Comparison of ENCODE assay signal across 1 cellular context in the genomic region with DNA sequence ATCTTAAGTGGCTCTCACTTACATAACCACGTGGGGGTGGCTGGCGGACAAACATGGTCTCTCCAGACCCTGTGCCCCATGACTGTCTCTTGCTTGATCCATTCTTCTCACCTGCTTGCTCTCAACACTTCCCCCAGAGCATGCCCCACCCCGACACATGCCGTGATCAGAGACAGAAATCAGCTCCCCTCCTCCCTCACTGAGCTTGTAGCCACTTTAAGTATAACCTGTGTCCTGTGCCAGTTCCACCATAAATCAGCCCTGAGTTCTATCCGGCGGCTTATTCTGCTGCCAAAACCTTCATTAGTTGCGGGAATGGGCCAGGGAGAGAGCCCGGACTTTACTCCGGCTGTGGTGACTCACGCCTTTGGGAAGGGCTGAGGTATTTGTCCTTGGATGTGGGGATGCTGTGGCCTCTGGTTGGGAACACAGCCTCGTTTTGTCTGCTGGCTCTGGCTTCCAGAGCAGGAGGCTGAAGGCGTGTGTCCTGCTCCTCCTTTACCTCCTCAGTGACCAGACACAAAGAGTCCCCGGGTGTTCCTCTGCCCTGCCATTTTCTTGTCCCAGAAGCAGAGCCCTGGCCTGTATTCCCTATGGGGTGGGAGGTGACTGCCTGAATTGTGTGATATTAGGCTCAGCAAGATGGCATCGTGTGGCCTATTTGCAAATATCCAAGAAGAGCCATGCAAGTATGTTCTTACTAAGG.
TF ChIP-seq lines count a peak whose summit lies in the region.

No MANE protein-coding gene starts in this region.

TF ChIP-seq in HepG2, 621 proteins besides CTCF, POLR2A, EP300 and RAD21 (continued from another document and continues in another):
- TF ChIP-seq, protein P1, sequence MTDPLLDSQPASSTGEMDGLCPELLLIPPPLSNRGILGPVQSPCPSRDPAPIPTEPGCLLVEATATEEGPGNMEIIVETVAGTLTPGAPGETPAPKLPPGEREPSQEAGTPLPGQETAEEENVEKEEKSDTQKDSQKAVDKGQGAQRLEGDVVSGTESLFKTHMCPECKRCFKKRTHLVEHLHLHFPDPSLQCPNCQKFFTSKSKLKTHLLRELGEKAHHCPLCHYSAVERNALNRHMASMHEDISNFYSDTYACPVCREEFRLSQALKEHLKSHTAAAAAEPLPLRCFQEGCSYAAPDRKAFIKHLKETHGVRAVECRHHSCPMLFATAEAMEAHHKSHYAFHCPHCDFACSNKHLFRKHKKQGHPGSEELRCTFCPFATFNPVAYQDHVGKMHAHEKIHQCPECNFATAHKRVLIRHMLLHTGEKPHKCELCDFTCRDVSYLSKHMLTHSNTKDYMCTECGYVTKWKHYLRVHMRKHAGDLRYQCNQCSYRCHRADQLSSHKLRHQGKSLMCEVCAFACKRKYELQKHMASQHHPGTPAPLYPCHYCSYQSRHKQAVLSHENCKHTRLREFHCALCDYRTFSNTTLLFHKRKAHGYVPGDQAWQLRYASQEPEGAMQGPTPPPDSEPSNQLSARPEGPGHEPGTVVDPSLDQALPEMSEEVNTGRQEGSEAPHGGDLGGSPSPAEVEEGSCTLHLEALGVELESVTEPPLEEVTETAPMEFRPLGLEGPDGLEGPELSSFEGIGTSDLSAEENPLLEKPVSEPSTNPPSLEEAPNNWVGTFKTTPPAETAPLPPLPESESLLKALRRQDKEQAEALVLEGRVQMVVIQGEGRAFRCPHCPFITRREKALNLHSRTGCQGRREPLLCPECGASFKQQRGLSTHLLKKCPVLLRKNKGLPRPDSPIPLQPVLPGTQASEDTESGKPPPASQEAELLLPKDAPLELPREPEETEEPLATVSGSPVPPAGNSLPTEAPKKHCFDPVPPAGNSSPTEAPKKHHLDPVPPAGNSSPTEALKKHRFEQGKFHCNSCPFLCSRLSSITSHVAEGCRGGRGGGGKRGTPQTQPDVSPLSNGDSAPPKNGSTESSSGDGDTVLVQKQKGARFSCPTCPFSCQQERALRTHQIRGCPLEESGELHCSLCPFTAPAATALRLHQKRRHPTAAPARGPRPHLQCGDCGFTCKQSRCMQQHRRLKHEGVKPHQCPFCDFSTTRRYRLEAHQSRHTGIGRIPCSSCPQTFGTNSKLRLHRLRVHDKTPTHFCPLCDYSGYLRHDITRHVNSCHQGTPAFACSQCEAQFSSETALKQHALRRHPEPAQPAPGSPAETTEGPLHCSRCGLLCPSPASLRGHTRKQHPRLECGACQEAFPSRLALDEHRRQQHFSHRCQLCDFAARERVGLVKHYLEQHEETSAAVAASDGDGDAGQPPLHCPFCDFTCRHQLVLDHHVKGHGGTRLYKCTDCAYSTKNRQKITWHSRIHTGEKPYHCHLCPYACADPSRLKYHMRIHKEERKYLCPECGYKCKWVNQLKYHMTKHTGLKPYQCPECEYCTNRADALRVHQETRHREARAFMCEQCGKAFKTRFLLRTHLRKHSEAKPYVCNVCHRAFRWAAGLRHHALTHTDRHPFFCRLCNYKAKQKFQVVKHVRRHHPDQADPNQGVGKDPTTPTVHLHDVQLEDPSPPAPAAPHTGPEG (CRISPR knock-in tag; IDR thresholded peaks at IDR 0.05) = peak; percentile 68; the same call in 1 of the 2 replicates
- no peak for TF ChIP-seq ZNF296 (CRISPR knock-in tag; conservative IDR thresholded peaks at IDR 0.05)
- TF ChIP-seq, protein P2, sequence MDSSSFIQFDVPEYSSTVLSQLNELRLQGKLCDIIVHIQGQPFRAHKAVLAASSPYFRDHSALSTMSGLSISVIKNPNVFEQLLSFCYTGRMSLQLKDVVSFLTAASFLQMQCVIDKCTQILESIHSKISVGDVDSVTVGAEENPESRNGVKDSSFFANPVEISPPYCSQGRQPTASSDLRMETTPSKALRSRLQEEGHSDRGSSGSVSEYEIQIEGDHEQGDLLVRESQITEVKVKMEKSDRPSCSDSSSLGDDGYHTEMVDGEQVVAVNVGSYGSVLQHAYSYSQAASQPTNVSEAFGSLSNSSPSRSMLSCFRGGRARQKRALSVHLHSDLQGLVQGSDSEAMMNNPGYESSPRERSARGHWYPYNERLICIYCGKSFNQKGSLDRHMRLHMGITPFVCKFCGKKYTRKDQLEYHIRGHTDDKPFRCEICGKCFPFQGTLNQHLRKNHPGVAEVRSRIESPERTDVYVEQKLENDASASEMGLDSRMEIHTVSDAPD (CRISPR knock-in tag; IDR thresholded peaks at IDR 0.05) = peak; percentile 98
- TF ChIP-seq ZNF678 (CRISPR knock-in tag; IDR thresholded peaks at IDR 0.05) = no peak
- TF ChIP-seq, protein P3, sequence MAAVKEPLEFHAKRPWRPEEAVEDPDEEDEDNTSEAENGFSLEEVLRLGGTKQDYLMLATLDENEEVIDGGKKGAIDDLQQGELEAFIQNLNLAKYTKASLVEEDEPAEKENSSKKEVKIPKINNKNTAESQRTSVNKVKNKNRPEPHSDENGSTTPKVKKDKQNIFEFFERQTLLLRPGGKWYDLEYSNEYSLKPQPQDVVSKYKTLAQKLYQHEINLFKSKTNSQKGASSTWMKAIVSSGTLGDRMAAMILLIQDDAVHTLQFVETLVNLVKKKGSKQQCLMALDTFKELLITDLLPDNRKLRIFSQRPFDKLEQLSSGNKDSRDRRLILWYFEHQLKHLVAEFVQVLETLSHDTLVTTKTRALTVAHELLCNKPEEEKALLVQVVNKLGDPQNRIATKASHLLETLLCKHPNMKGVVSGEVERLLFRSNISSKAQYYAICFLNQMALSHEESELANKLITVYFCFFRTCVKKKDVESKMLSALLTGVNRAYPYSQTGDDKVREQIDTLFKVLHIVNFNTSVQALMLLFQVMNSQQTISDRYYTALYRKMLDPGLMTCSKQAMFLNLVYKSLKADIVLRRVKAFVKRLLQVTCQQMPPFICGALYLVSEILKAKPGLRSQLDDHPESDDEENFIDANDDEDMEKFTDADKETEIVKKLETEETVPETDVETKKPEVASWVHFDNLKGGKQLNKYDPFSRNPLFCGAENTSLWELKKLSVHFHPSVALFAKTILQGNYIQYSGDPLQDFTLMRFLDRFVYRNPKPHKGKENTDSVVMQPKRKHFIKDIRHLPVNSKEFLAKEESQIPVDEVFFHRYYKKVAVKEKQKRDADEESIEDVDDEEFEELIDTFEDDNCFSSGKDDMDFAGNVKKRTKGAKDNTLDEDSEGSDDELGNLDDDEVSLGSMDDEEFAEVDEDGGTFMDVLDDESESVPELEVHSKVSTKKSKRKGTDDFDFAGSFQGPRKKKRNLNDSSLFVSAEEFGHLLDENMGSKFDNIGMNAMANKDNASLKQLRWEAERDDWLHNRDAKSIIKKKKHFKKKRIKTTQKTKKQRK (IDR thresholded peaks at IDR 0.05; ENCODE audit: low read length) = no peak
- no peak for TF ChIP-seq SETDB1 (CRISPR knock-in tag; IDR thresholded peaks at IDR 0.05; ENCODE audit: borderline replicate concordance)
- 0 out of 2 replicates have a peak, but pooled peaks have one; percentile 44 for TF ChIP-seq ZNF124 (CRISPR knock-in tag; IDR thresholded peaks at IDR 0.05)
- peak; percentile 72; the same call in 1 of the 2 replicates for TF ChIP-seq ZSCAN21 (CRISPR knock-in tag; IDR thresholded peaks at IDR 0.05; ENCODE audit: borderline replicate concordance)
- TF ChIP-seq, protein P4, sequence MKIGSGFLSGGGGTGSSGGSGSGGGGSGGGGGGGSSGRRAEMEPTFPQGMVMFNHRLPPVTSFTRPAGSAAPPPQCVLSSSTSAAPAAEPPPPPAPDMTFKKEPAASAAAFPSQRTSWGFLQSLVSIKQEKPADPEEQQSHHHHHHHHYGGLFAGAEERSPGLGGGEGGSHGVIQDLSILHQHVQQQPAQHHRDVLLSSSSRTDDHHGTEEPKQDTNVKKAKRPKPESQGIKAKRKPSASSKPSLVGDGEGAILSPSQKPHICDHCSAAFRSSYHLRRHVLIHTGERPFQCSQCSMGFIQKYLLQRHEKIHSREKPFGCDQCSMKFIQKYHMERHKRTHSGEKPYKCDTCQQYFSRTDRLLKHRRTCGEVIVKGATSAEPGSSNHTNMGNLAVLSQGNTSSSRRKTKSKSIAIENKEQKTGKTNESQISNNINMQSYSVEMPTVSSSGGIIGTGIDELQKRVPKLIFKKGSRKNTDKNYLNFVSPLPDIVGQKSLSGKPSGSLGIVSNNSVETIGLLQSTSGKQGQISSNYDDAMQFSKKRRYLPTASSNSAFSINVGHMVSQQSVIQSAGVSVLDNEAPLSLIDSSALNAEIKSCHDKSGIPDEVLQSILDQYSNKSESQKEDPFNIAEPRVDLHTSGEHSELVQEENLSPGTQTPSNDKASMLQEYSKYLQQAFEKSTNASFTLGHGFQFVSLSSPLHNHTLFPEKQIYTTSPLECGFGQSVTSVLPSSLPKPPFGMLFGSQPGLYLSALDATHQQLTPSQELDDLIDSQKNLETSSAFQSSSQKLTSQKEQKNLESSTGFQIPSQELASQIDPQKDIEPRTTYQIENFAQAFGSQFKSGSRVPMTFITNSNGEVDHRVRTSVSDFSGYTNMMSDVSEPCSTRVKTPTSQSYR (CRISPR knock-in tag; IDR thresholded peaks at IDR 0.05; ENCODE audit: borderline replicate concordance) = 0 out of 2 replicates have a peak, but pooled peaks have one; percentile 24
- TF ChIP-seq, protein P5, sequence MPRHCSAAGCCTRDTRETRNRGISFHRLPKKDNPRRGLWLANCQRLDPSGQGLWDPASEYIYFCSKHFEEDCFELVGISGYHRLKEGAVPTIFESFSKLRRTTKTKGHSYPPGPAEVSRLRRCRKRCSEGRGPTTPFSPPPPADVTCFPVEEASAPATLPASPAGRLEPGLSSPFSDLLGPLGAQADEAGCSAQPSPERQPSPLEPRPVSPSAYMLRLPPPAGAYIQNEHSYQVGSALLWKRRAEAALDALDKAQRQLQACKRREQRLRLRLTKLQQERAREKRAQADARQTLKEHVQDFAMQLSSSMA (CRISPR knock-in tag; IDR thresholded peaks at IDR 0.05) = peak; percentile 78
- TF ChIP-seq, protein P6, sequence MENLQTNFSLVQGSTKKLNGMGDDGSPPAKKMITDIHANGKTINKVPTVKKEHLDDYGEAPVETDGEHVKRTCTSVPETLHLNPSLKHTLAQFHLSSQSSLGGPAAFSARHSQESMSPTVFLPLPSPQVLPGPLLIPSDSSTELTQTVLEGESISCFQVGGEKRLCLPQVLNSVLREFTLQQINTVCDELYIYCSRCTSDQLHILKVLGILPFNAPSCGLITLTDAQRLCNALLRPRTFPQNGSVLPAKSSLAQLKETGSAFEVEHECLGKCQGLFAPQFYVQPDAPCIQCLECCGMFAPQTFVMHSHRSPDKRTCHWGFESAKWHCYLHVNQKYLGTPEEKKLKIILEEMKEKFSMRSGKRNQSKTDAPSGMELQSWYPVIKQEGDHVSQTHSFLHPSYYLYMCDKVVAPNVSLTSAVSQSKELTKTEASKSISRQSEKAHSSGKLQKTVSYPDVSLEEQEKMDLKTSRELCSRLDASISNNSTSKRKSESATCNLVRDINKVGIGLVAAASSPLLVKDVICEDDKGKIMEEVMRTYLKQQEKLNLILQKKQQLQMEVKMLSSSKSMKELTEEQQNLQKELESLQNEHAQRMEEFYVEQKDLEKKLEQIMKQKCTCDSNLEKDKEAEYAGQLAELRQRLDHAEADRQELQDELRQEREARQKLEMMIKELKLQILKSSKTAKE (CRISPR knock-in tag; IDR thresholded peaks at IDR 0.05; ENCODE audit: borderline replicate concordance) = peak; percentile 87
- TF ChIP-seq, protein P7, sequence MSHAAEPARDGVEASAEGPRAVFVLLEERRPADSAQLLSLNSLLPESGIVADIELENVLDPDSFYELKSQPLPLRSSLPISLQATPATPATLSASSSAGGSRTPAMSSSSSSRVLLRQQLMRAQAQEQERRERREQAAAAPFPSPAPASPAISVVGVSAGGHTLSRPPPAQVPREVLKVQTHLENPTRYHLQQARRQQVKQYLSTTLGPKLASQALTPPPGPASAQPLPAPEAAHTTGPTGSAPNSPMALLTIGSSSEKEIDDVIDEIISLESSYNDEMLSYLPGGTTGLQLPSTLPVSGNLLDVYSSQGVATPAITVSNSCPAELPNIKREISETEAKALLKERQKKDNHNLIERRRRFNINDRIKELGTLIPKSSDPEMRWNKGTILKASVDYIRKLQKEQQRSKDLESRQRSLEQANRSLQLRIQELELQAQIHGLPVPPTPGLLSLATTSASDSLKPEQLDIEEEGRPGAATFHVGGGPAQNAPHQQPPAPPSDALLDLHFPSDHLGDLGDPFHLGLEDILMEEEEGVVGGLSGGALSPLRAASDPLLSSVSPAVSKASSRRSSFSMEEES (CRISPR knock-in tag; IDR thresholded peaks at IDR 0.05) = peak; percentile 54
- TF ChIP-seq, protein P8, sequence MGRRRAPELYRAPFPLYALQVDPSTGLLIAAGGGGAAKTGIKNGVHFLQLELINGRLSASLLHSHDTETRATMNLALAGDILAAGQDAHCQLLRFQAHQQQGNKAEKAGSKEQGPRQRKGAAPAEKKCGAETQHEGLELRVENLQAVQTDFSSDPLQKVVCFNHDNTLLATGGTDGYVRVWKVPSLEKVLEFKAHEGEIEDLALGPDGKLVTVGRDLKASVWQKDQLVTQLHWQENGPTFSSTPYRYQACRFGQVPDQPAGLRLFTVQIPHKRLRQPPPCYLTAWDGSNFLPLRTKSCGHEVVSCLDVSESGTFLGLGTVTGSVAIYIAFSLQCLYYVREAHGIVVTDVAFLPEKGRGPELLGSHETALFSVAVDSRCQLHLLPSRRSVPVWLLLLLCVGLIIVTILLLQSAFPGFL (CRISPR knock-in tag; IDR thresholded peaks at IDR 0.05) = no peak
- TF ChIP-seq YY1 (IDR thresholded peaks at IDR 0.05; ENCODE audit: insufficient read depth, insufficient replicate concordance, low read depth, low read length) = peak; percentile 54
- TF ChIP-seq KDM1A (CRISPR knock-in tag; IDR thresholded peaks at IDR 0.05) = no peak; the same call in 1 of the 2 replicates
- TF ChIP-seq RNF2 (conservative IDR thresholded peaks at IDR 0.05; ENCODE audit: low read depth) = no peak
- TF ChIP-seq, protein P9, sequence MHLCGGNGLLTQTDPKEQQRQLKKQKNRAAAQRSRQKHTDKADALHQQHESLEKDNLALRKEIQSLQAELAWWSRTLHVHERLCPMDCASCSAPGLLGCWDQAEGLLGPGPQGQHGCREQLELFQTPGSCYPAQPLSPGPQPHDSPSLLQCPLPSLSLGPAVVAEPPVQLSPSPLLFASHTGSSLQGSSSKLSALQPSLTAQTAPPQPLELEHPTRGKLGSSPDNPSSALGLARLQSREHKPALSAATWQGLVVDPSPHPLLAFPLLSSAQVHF (CRISPR knock-in tag; IDR thresholded peaks at IDR 0.05) = 0 out of 2 replicates have a peak, but pooled peaks have one; percentile 41
- TF ChIP-seq HHEX (CRISPR knock-in tag; IDR thresholded peaks at IDR 0.05) = peak; percentile 15; the same call in 1 of the 2 replicates
- TF ChIP-seq HNRNPL (IDR thresholded peaks at IDR 0.05; ENCODE audit: low read depth, low read length) = peak; percentile 70; the same call in 1 of the 2 replicates
- TF ChIP-seq, protein P10, sequence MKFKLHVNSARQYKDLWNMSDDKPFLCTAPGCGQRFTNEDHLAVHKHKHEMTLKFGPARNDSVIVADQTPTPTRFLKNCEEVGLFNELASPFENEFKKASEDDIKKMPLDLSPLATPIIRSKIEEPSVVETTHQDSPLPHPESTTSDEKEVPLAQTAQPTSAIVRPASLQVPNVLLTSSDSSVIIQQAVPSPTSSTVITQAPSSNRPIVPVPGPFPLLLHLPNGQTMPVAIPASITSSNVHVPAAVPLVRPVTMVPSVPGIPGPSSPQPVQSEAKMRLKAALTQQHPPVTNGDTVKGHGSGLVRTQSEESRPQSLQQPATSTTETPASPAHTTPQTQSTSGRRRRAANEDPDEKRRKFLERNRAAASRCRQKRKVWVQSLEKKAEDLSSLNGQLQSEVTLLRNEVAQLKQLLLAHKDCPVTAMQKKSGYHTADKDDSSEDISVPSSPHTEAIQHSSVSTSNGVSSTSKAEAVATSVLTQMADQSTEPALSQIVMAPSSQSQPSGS (CRISPR knock-in tag; IDR thresholded peaks at IDR 0.05) = peak; percentile 85
- TF ChIP-seq NCOA1 (CRISPR knock-in tag; IDR thresholded peaks at IDR 0.05) = 0 out of 2 replicates have a peak, but pooled peaks have one; percentile 88
- no peak for TF ChIP-seq MBNL3 (CRISPR knock-in tag; conservative IDR thresholded peaks at IDR 0.05)
- no peak for TF ChIP-seq ARNT (IDR thresholded peaks at IDR 0.05)
- peak; percentile 96 for TF ChIP-seq NCOA2 (CRISPR knock-in tag; IDR thresholded peaks at IDR 0.05)
